1 cellular context compared by ENCODE assay signal in genomic region chr12:103933237-103933636, GRCh38.
TF ChIP-seq lines count a peak whose summit lies in the region.

No MANE protein-coding gene starts in this region.

TF ChIP-seq in SK-N-SH treated with all-trans-retinoic acid at 6 μM for 48 hours, 23 proteins besides CTCF, POLR2A, EP300 and RAD21 (continued from another document):
- TF ChIP-seq POU6F1 (CRISPR knock-in tag; IDR thresholded peaks at IDR 0.05; ENCODE audit: borderline replicate concordance, low read depth), result no peak
- no peak for TF ChIP-seq ZNF8 (CRISPR knock-in tag; IDR thresholded peaks at IDR 0.05)
- TF ChIP-seq ARNTL (CRISPR knock-in tag; IDR thresholded peaks at IDR 0.05; ENCODE audit: borderline replicate concordance, low read depth), result no peak
- no peak for TF ChIP-seq CSDC2 (CRISPR knock-in tag; IDR thresholded peaks at IDR 0.05)
- TF ChIP-seq, protein P1, sequence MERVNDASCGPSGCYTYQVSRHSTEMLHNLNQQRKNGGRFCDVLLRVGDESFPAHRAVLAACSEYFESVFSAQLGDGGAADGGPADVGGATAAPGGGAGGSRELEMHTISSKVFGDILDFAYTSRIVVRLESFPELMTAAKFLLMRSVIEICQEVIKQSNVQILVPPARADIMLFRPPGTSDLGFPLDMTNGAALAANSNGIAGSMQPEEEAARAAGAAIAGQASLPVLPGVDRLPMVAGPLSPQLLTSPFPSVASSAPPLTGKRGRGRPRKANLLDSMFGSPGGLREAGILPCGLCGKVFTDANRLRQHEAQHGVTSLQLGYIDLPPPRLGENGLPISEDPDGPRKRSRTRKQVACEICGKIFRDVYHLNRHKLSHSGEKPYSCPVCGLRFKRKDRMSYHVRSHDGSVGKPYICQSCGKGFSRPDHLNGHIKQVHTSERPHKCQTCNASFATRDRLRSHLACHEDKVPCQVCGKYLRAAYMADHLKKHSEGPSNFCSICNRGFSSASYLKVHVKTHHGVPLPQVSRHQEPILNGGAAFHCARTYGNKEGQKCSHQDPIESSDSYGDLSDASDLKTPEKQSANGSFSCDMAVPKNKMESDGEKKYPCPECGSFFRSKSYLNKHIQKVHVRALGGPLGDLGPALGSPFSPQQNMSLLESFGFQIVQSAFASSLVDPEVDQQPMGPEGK (CRISPR knock-in tag; IDR thresholded peaks at IDR 0.05; ENCODE audit: borderline replicate concordance), result no peak
- no peak for TF ChIP-seq GLIS3 (CRISPR knock-in tag; IDR thresholded peaks at IDR 0.05)
- TF ChIP-seq TCF4 (CRISPR knock-in tag; IDR thresholded peaks at IDR 0.05; ENCODE audit: borderline replicate concordance), result no peak
- no peak for TF ChIP-seq ZFP3 (CRISPR knock-in tag; IDR thresholded peaks at IDR 0.05)
- TF ChIP-seq ESRRG (CRISPR knock-in tag; IDR thresholded peaks at IDR 0.05), result no peak
- TF ChIP-seq OSR1 (CRISPR knock-in tag; IDR thresholded peaks at IDR 0.05), result no peak
- no peak for TF ChIP-seq RARB (CRISPR knock-in tag; IDR thresholded peaks at IDR 0.05)
